ENCODE assay signal across 1 cellular context in genomic region chr15:38559131-38559530, GRCh38.
TF ChIP-seq lines count a peak whose summit lies in the region.

No MANE protein-coding gene starts in this region.

TF ChIP-seq in SK-N-SH treated with all-trans-retinoic acid at 6 μM for 48 hours, 23 proteins besides CTCF, POLR2A, EP300 and RAD21 (continued from another document):
- TF ChIP-seq, protein P1, sequence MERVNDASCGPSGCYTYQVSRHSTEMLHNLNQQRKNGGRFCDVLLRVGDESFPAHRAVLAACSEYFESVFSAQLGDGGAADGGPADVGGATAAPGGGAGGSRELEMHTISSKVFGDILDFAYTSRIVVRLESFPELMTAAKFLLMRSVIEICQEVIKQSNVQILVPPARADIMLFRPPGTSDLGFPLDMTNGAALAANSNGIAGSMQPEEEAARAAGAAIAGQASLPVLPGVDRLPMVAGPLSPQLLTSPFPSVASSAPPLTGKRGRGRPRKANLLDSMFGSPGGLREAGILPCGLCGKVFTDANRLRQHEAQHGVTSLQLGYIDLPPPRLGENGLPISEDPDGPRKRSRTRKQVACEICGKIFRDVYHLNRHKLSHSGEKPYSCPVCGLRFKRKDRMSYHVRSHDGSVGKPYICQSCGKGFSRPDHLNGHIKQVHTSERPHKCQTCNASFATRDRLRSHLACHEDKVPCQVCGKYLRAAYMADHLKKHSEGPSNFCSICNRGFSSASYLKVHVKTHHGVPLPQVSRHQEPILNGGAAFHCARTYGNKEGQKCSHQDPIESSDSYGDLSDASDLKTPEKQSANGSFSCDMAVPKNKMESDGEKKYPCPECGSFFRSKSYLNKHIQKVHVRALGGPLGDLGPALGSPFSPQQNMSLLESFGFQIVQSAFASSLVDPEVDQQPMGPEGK (CRISPR knock-in tag; IDR thresholded peaks at IDR 0.05; ENCODE audit: borderline replicate concordance), result no peak
- TF ChIP-seq ARNTL (CRISPR knock-in tag; IDR thresholded peaks at IDR 0.05; ENCODE audit: borderline replicate concordance, low read depth) (no peak), GLIS3 (CRISPR knock-in tag; IDR thresholded peaks at IDR 0.05) (no peak)
